In the genomic region with DNA sequence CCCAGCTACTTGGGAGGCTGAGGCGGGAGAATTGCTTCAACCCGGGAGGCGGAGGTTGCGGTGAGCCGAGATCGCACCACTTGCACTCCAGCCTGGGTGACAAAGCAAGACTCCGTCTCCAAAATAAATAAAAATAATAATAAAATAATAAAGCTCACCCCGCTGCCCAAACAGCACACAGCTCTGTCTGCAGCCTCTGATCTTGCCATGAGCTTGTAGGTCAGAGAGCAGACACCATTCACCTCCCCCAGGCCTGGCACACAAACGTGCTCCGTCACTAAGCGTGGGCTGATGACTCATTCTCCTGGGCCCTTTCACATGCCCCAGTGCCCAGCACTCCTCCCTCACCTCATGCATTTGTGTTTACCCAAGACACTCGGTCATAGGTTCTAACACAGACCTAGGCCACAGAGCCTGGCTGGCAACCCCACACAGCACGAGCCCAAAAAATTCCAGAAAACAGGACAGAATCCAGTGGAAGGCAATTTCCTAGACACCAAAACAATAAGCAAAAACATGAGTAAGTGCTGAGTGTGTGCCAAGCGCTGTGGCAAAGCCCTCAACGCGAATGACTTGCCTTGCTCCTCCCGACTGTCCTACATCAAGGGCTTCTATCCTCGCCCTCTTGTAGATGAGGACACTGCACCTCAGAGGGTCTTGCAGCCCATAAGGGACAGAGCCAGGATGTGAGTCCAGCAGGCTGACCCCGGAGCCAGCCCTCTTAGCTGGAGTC, we compare ENCODE assay signal across 1 cellular context.
TF ChIP-seq lines count a peak whose summit lies in the region.

No MANE protein-coding gene starts in this region.

TF ChIP-seq in HEK293, 187 proteins besides CTCF, POLR2A, EP300 and RAD21 (continued from another document and continues in another):
- TF ChIP-seq ZBTB20 (tag by site-specific recombination; IDR thresholded peaks at IDR 0.05) (no peak), PRDM2 (tag by site-specific recombination; IDR thresholded peaks at IDR 0.05; ENCODE audit: borderline replicate concordance) (no peak), ZBTB8A (tag by site-specific recombination; IDR thresholded peaks at IDR 0.05) (peak; percentile 54; the same call in 1 of the 2 replicates), ZNF10 (tag by site-specific recombination; IDR thresholded peaks at IDR 0.05) (peak; percentile 70; the same call in 1 of the 2 replicates), ZNF76 (tag by site-specific recombination; IDR thresholded peaks at IDR 0.05; ENCODE audit: borderline replicate concordance, low read depth) (no peak), ZNF623 (tag by site-specific recombination; IDR thresholded peaks at IDR 0.05) (no peak), ZNF426 (tag by site-specific recombination; IDR thresholded peaks at IDR 0.05) (no peak), ZNF658 (tag by site-specific recombination; IDR thresholded peaks at IDR 0.05) (no peak), ZNF544 (tag by site-specific recombination; IDR thresholded peaks at IDR 0.05) (no peak), ZNF350 (tag by site-specific recombination; IDR thresholded peaks at IDR 0.05) (no peak), ZNF692 (tag by site-specific recombination; IDR thresholded peaks at IDR 0.05) (peak; percentile 85), ZBTB21 (tag by site-specific recombination; IDR thresholded peaks at IDR 0.05) (peak; percentile 66), BCL11B (tag by site-specific recombination; IDR thresholded peaks at IDR 0.05; ENCODE audit: low read depth) (no peak), SP7 (tag by site-specific recombination; IDR thresholded peaks at IDR 0.05) (peak; percentile 58; the same call in 1 of the 2 replicates), ZNF677 (tag by site-specific recombination; IDR thresholded peaks at IDR 0.05) (no peak), KLF8 (tag by site-specific recombination; IDR thresholded peaks at IDR 0.05) (peak; percentile 64), REST (tag by site-specific recombination; IDR thresholded peaks at IDR 0.05) (no peak), ZFHX2 (tag by site-specific recombination; conservative IDR thresholded peaks at IDR 0.05) (peak; percentile 55), YY1 (tag by site-specific recombination; IDR thresholded peaks at IDR 0.05) (no peak), ZNF624 (tag by site-specific recombination; IDR thresholded peaks at IDR 0.05) (no peak), ZNF302 (tag by site-specific recombination; IDR thresholded peaks at IDR 0.05; ENCODE audit: low read depth) (no peak), MYNN (tag by site-specific recombination; IDR thresholded peaks at IDR 0.05; ENCODE audit: borderline replicate concordance) (no peak), GFI1B (tag by site-specific recombination; IDR thresholded peaks at IDR 0.05) (no peak), SP2 (tag by site-specific recombination; IDR thresholded peaks at IDR 0.05) (0 out of 2 replicates have a peak, but pooled peaks have one; percentile 9), ZNF121 (tag by site-specific recombination; IDR thresholded peaks at IDR 0.05) (no peak), ZNF501 (tag by site-specific recombination; IDR thresholded peaks at IDR 0.05) (no peak)
- TF ChIP-seq, protein P1, sequence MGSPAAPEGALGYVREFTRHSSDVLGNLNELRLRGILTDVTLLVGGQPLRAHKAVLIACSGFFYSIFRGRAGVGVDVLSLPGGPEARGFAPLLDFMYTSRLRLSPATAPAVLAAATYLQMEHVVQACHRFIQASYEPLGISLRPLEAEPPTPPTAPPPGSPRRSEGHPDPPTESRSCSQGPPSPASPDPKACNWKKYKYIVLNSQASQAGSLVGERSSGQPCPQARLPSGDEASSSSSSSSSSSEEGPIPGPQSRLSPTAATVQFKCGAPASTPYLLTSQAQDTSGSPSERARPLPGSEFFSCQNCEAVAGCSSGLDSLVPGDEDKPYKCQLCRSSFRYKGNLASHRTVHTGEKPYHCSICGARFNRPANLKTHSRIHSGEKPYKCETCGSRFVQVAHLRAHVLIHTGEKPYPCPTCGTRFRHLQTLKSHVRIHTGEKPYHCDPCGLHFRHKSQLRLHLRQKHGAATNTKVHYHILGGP (tag by site-specific recombination; IDR thresholded peaks at IDR 0.05) = no peak; the same call in 1 of the 2 replicates
- TF ChIP-seq, protein P2, sequence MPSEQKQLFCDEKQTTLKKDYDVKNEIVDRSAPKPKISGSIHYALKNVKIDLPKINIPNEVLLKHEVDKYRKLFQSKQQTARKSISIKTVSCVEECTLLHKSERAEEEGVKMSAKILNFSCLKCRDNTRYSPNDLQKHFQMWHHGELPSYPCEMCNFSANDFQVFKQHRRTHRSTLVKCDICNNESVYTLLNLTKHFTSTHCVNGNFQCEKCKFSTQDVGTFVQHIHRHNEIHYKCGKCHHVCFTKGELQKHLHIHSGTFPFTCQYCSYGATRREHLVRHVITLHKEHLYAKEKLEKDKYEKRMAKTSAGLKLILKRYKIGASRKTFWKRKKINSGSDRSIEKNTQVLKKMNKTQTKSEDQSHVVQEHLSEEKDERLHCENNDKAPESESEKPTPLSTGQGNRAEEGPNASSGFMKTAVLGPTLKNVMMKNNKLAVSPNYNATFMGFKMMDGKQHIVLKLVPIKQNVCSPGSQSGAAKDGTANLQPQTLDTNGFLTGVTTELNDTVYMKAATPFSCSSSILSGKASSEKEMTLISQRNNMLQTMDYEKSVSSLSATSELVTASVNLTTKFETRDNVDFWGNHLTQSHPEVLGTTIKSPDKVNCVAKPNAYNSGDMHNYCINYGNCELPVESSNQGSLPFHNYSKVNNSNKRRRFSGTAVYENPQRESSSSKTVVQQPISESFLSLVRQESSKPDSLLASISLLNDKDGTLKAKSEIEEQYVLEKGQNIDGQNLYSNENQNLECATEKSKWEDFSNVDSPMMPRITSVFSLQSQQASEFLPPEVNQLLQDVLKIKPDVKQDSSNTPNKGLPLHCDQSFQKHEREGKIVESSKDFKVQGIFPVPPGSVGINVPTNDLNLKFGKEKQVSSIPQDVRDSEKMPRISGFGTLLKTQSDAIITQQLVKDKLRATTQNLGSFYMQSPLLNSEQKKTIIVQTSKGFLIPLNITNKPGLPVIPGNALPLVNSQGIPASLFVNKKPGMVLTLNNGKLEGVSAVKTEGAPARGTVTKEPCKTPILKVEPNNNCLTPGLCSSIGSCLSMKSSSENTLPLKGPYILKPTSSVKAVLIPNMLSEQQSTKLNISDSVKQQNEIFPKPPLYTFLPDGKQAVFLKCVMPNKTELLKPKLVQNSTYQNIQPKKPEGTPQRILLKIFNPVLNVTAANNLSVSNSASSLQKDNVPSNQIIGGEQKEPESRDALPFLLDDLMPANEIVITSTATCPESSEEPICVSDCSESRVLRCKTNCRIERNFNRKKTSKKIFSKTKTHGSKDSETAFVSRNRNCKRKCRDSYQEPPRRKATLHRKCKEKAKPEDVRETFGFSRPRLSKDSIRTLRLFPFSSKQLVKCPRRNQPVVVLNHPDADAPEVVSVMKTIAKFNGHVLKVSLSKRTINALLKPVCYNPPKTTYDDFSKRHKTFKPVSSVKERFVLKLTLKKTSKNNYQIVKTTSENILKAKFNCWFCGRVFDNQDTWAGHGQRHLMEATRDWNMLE (tag by site-specific recombination; conservative IDR thresholded peaks at IDR 0.05; ENCODE audit: low read depth) = no peak
- TF ChIP-seq, protein P3, sequence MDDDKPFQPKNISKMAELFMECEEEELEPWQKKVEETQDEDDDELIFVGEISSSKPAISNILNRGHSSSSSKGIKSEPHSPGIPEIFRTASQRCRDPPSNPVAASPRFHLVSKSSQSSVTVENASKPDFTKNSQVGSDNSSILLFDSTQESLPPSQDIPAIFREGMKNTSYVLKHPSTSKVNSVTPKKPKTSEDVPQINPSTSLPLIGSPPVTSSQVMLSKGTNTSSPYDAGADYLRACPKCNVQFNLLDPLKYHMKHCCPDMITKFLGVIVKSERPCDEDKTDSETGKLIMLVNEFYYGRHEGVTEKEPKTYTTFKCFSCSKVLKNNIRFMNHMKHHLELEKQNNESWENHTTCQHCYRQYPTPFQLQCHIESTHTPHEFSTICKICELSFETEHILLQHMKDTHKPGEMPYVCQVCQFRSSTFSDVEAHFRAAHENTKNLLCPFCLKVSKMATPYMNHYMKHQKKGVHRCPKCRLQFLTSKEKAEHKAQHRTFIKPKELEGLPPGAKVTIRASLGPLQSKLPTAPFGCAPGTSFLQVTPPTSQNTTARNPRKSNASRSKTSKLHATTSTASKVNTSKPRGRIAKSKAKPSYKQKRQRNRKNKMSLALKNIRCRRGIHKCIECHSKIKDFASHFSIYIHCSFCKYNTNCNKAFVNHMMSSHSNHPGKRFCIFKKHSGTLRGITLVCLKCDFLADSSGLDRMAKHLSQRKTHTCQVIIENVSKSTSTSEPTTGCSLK (tag by site-specific recombination; IDR thresholded peaks at IDR 0.05) = no peak
- TF ChIP-seq, protein P4, sequence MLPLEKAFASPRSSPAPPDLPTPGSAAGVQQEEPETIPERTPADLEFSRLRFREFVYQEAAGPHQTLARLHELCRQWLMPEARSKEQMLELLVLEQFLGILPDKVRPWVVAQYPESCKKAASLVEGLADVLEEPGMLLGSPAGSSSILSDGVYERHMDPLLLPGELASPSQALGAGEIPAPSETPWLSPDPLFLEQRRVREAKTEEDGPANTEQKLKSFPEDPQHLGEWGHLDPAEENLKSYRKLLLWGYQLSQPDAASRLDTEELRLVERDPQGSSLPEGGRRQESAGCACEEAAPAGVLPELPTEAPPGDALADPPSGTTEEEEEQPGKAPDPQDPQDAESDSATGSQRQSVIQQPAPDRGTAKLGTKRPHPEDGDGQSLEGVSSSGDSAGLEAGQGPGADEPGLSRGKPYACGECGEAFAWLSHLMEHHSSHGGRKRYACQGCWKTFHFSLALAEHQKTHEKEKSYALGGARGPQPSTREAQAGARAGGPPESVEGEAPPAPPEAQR (tag by site-specific recombination; IDR thresholded peaks at IDR 0.05) = no peak
